14 cellular contexts compared by ENCODE assay signal in genomic region chr1:44620072-44620471, GRCh38.
"Had no signal": no experiment of that assay in that cellular context is flagged by ENCODE, and none has a peak within 500 bp of the region (broad histone marks: within the 10 kb centered on the region; RNA-seq: fewer than 3 reads in every experiment).

No MANE protein-coding gene starts in this region.

- H3K27ac ChIP-seq: cardiac muscle cell, psoas muscle, right lobe of liver, testis, upper lobe of left lung had no signal

- H3K4me1 ChIP-seq: psoas muscle had no signal

- H3K4me3 Mint-ChIP-seq: activated naive CD4-positive, alpha-beta T cell treated with anti-CD3 and anti-CD28 coated beads, Interleukin-2, amount 10 ng/mL, durations not matched to agents 7 days and 5 days; activated T-helper 17 cell treated with anti-CD3 and anti-CD28 coated beads, Interleukin-2, amount 50 U/mL, for 72 hours; mesothelial cell of epicardium; neural crest cell; stimulated activated naive CD8-positive, alpha-beta T cell treated with anti-CD3 and anti-CD28 coated beads, Interleukin-15, amount 100 ng/mL, for 72 hours had no signal

- H3K9me3 ChIP-seq: psoas muscle, right lobe of liver, testis, upper lobe of left lung had no signal

- ATAC-seq: activated CD4-positive, CD25-positive, alpha-beta regulatory T cell treated with anti-CD3 and anti-CD28 coated beads, Interleukin-2, amount 50 U/mL, for 24 hours; activated T-helper 17 cell treated with anti-CD3 and anti-CD28 coated beads, Interleukin-2, amount 50 U/mL, for 72 hours; psoas muscle; right lobe of liver; stimulated activated naive CD8-positive, alpha-beta T cell treated with anti-CD3 and anti-CD28 coated beads, Interleukin-15, amount 100 ng/mL, for 72 hours had no signal

- H3K4me3 ChIP-seq: cardiac muscle cell, lung, psoas muscle, right lobe of liver, testis, upper lobe of left lung had no signal

- H3K27ac Mint-ChIP-seq: activated naive CD4-positive, alpha-beta T cell treated with anti-CD3 and anti-CD28 coated beads, Interleukin-2, amount 10 ng/mL, durations not matched to agents 7 days and 5 days; mesothelial cell of epicardium; stimulated activated naive CD8-positive, alpha-beta T cell treated with anti-CD3 and anti-CD28 coated beads, Interleukin-15, amount 100 ng/mL, for 72 hours had no signal

- H3K9me3 Mint-ChIP-seq: activated naive CD4-positive, alpha-beta T cell treated with anti-CD3 and anti-CD28 coated beads, Interleukin-2, amount 10 ng/mL, durations not matched to agents 7 days and 5 days; activated T-helper 17 cell treated with anti-CD3 and anti-CD28 coated beads, Interleukin-2, amount 50 U/mL, for 72 hours; mesothelial cell of epicardium; neural crest cell; stimulated activated naive CD8-positive, alpha-beta T cell treated with anti-CD3 and anti-CD28 coated beads, Interleukin-15, amount 100 ng/mL, for 72 hours had no signal

- H3K36me3 Mint-ChIP-seq: activated naive CD4-positive, alpha-beta T cell treated with anti-CD3 and anti-CD28 coated beads, Interleukin-2, amount 10 ng/mL, durations not matched to agents 7 days and 5 days; mesothelial cell of epicardium had no signal

- H3K36me3 ChIP-seq: cardiac muscle cell, right lobe of liver, upper lobe of left lung had no signal

- DNase-seq: activated naive CD4-positive, alpha-beta T cell treated with anti-CD3 and anti-CD28 coated beads, Interleukin-2, amount 10 ng/mL, durations not matched to agents 7 days and 5 days; erythroblast; islet precursor cell; right lobe of liver; stimulated activated naive CD8-positive, alpha-beta T cell treated with anti-CD3 and anti-CD28 coated beads, Interleukin-15, amount 100 ng/mL, for 72 hours; testis had no signal

- H3K27me3 Mint-ChIP-seq: activated T-helper 17 cell treated with anti-CD3 and anti-CD28 coated beads, Interleukin-2, amount 50 U/mL, for 72 hours; stimulated activated naive CD8-positive, alpha-beta T cell treated with anti-CD3 and anti-CD28 coated beads, Interleukin-15, amount 100 ng/mL, for 72 hours had no signal

- H3K4me1 Mint-ChIP-seq: activated naive CD4-positive, alpha-beta T cell treated with anti-CD3 and anti-CD28 coated beads, Interleukin-2, amount 10 ng/mL, durations not matched to agents 7 days and 5 days; activated T-helper 17 cell treated with anti-CD3 and anti-CD28 coated beads, Interleukin-2, amount 50 U/mL, for 72 hours; stimulated activated naive CD8-positive, alpha-beta T cell treated with anti-CD3 and anti-CD28 coated beads, Interleukin-15, amount 100 ng/mL, for 72 hours had no signal

- H3K27me3 ChIP-seq: cardiac muscle cell, right lobe of liver, testis had no signal
